17 cellular contexts compared by ENCODE assay signal in genomic region chr2:185417111-185417510, GRCh38.
DNase-seq lines count a peak whose midpoint lies in the region; TF ChIP-seq lines count a peak whose summit lies in the region.
"Had no signal": no experiment of that assay in that cellular context is flagged by ENCODE, and none has a peak within 500 bp of the region (broad histone marks: within the 10 kb centered on the region; RNA-seq: fewer than 3 reads in every experiment).

No MANE protein-coding gene starts in this region.

- no peak for TF ChIP-seq CTCF in astrocyte of the cerebellum (IDR thresholded peaks at IDR 0.05; ENCODE audit: low read depth, low read length, missing control alignments)

- in situ Hi-C loops in astrocyte of the cerebellum (cut with HindIII; ENCODE audit: low sequenced_read_pairs) = no loop called here

- CTCF ChIA-PET in HEK293T (lab: Yijun Ruan, JAX) = no interaction called here

- POLR2A ChIA-PET in HEK293T (lab: Yijun Ruan, JAX) = no interaction called here

- no peak overlapping the region for H3K4me3 ChIP-seq in astrocyte of the cerebellum (ENCODE audit: low read depth, low read length)
- H3K4me3 ChIP-seq: A549; BLaER1 treated with 17β-estradiol and CSF1 and Interleukin-3, amounts not matched to agents 10 nM and 100 nM had no signal

- DNase-seq in DMS53 (lab: John Stamatoyannopoulos, UW) = peak; percentile 38
- DNase-seq in M059J (ENCODE audit: low read depth) = peak; percentile 57
- peak; percentile 45 for DNase-seq in astrocyte of the cerebellum (ENCODE audit: low read depth)
- DNase-seq in iris pigment epithelial cell (ENCODE audit: low read depth) = peak; percentile 8
- DNase-seq in central memory CD4-positive, alpha-beta T cell = no peak
- no peak for DNase-seq in NCI-H524 treated with DMSO at 0.1 percent for 48 hours (lab: John Stamatoyannopoulos, UW)
- no peak for DNase-seq in UCSD-AML1 (lab: John Stamatoyannopoulos, UW; ENCODE audit: unreplicated experiment)
- DNase-seq in HEK293T (ENCODE audit: extremely low spot score) = no peak
- DNase-seq: IMR-90, Karpas-422, NCI-H1417, NCI-H1930, NCI-H2171 treated with DMSO at 0.1 percent for 48 hours, NCI-H774, SHP77 treated with DMSO at 0.1 percent for 48 hours had no signal

TF ChIP-seq in HEK293T, 16 proteins besides CTCF, POLR2A, EP300 and RAD21:
- TF ChIP-seq LEF1 (IDR thresholded peaks at IDR 0.05; ENCODE audit: borderline replicate concordance) = no peak
- TF ChIP-seq FOXM1 (IDR thresholded peaks at IDR 0.05; ENCODE audit: borderline replicate concordance) = no peak
- TF ChIP-seq CTBP1 (IDR thresholded peaks at IDR 0.05; ENCODE audit: borderline replicate concordance) = no peak
- TF ChIP-seq FOXA1 (IDR thresholded peaks at IDR 0.05) = no peak
- TF ChIP-seq, protein P1, sequence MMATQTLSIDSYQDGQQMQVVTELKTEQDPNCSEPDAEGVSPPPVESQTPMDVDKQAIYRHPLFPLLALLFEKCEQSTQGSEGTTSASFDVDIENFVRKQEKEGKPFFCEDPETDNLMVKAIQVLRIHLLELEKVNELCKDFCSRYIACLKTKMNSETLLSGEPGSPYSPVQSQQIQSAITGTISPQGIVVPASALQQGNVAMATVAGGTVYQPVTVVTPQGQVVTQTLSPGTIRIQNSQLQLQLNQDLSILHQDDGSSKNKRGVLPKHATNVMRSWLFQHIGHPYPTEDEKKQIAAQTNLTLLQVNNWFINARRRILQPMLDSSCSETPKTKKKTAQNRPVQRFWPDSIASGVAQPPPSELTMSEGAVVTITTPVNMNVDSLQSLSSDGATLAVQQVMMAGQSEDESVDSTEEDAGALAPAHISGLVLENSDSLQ (IDR thresholded peaks at IDR 0.05) = no peak
- TF ChIP-seq NFRKB (IDR thresholded peaks at IDR 0.05) = no peak
- no peak for TF ChIP-seq BHLHE40 (IDR thresholded peaks at IDR 0.05; ENCODE audit: borderline replicate concordance)
- TF ChIP-seq HDGF (IDR thresholded peaks at IDR 0.05; ENCODE audit: borderline replicate concordance) = no peak
- TF ChIP-seq SUZ12 (IDR thresholded peaks at IDR 0.05) = no peak
- TF ChIP-seq TARDBP (IDR thresholded peaks at IDR 0.05) = no peak
- no peak for TF ChIP-seq FOXK2 (IDR thresholded peaks at IDR 0.05)
- TF ChIP-seq ELF4 (IDR thresholded peaks at IDR 0.05) = no peak
- no peak for TF ChIP-seq ARNT (IDR thresholded peaks at IDR 0.05)
- no peak for TF ChIP-seq L3MBTL2 (conservative IDR thresholded peaks at IDR 0.05)
- no peak for TF ChIP-seq SP1 (IDR thresholded peaks at IDR 0.05)
- TF ChIP-seq ZNF384 (IDR thresholded peaks at IDR 0.05) = no peak

Comparison
In these comparisons a context has a peak if more than half of its experiments do, and no peak if none do; other contexts are left out.
1. DNase-seq: peak in DMS53 (single experiment), M059J (single experiment), astrocyte of the cerebellum (single experiment) and iris pigment epithelial cell (single experiment); none in central memory CD4-positive, alpha-beta T cell (single experiment), NCI-H524 treated with DMSO at 0.1 percent for 48 hours (single experiment), UCSD-AML1 (single experiment) and HEK293T (single experiment).